In genomic region chr17:77089118-77089477, GRCh38 we compare ENCODE assay signal across 8 cellular contexts. TPM values are rescaled to one million over a fixed set of nuclear protein-coding genes. Genes with fewer than 3 reads are reported as not detected.
DNase-seq lines count a peak whose midpoint lies in the region; ATAC-seq, FAIRE-seq and TF ChIP-seq lines count a peak whose summit lies in the region.

No MANE protein-coding gene starts in this region.

- H3K4me1 Mint-ChIP-seq in Caco-2 (ENCODE audit: low read depth, unreplicated experiment) (peaks cover 13% of the 10 kb centered on the region), mesothelial cell of epicardium (peaks cover 16% of the 10 kb centered on the region)

- POLR2A ChIA-PET in Caco-2 (lab: Charles Lee): interaction anchor here (0.9 to 1.8 kb wide), 7 partner anchors 34 to 209 kb away, joined by 3 to 14 read pairs (median 4); partner anchors contain the start of gene SEC14L1

- H3K79me2 ChIP-seq in OCI-LY3 (ENCODE audit: low read length): peaks cover 60% of the 10 kb centered on the region

- intact Hi-C loops in Caco-2 (cut with micrococcal nuclease; ENCODE audit: unreplicated experiment): loop anchor here (2.0 to 5.0 kb wide), 2 partner anchors 33 to 56 kb away; no protein-coding TSS in a partner anchor

- H3K9ac ChIP-seq in OCI-LY3 (ENCODE audit: low read length): peak overlapping the region; percentile 100

- DNase-seq in Caco-2 (no peak), choroid plexus epithelial cell (ENCODE audit: low read depth) (no peak), mesothelial cell of epicardium (ENCODE audit: low spot score in 2 of 2, unreplicated experiment in 2 of 2) (no peak), 8988T (no peak), GM19239 (ENCODE audit: insufficient read length, low spot score) (no peak)

- no peak overlapping the region for H2AFZ ChIP-seq in OCI-LY3 (ENCODE audit: low read depth, low read length)

- H3K9me3 Mint-ChIP-seq in Caco-2 (ENCODE audit: unreplicated experiment) (no peaks in the 10 kb centered on the region), mesothelial cell of epicardium (no peaks in the 10 kb centered on the region)

- H3K27me3 ChIP-seq in Caco-2 (replicated peaks; ENCODE audit: control insufficient read depth, insufficient read depth, low read length): no peaks in the 10 kb centered on the region
- H3K27me3 ChIP-seq in OCI-LY3 (ENCODE audit: low read depth, low read length): no peaks in the 10 kb centered on the region

- peak overlapping the region; percentile 84 for H3K27ac ChIP-seq in OCI-LY3 (ENCODE audit: low read length)

- H3K9me3 ChIP-seq in Caco-2: no peaks in the 10 kb centered on the region
- H3K9me3 ChIP-seq in OCI-LY3 (ENCODE audit: insufficient read depth, low read length): no peaks in the 10 kb centered on the region

- BruUV-seq in Caco-2 (replicated peaks; lab: Mats Ljungman, UMichigan): TSS peak; percentile 78

- H3K36me3 Mint-ChIP-seq in Caco-2 (ENCODE audit: insufficient read depth, unreplicated experiment): peaks cover 61% of the 10 kb centered on the region
- peaks cover 12% of the 10 kb centered on the region for H3K36me3 Mint-ChIP-seq in mesothelial cell of epicardium

- H3K27ac Mint-ChIP-seq in Caco-2 (ENCODE audit: unreplicated experiment) (peak overlapping the region; percentile 98), mesothelial cell of epicardium (peak overlapping the region; percentile 97)

- H3K27me3 Mint-ChIP-seq in Caco-2 (ENCODE audit: insufficient read depth, unreplicated experiment): no peaks in the 10 kb centered on the region
- H3K27me3 Mint-ChIP-seq in mesothelial cell of epicardium (ENCODE audit: low read depth): peaks cover 13% of the 10 kb centered on the region

- H3K4me1 ChIP-seq in Caco-2 (peaks cover 8% of the 10 kb centered on the region), OCI-LY3 (ENCODE audit: low read length) (peaks cover 32% of the 10 kb centered on the region)

- no peak for FAIRE-seq in GM19239 (lab: Jason Lieb, UNC)

- TF ChIP-seq CTCF in Caco-2 (IDR thresholded peaks at IDR 0.05; ENCODE audit: insufficient read depth in 1 of 2, low read depth in 1 of 2, low read length in 1 of 2, severe bottlenecking in 1 of 2, unreplicated experiment in 1 of 2): no peak
- TF ChIP-seq CTCF in OCI-LY3 (IDR thresholded peaks at IDR 0.05; ENCODE audit: low read depth, low read length): no peak
- TF ChIP-seq CTCF in choroid plexus epithelial cell (conservative IDR thresholded peaks at IDR 0.05; ENCODE audit: low read depth, low read length): no peak
- TF ChIP-seq CTCF in mesothelial cell of epicardium (IDR thresholded peaks at IDR 0.05; ENCODE audit: unreplicated experiment): no peak

- peak overlapping the region; percentile 89 for H3K4me3 Mint-ChIP-seq in Caco-2 (ENCODE audit: unreplicated experiment)
- H3K4me3 Mint-ChIP-seq in mesothelial cell of epicardium: peak overlapping the region; percentile 93

- H3K4me3 ChIP-seq in Caco-2 (ENCODE audit: low read depth, low read length) (peak overlapping the region; percentile 84), OCI-LY3 (ENCODE audit: low read length) (peak overlapping the region; percentile 98), choroid plexus epithelial cell (ENCODE audit: low read depth, low read length) (peak overlapping the region; percentile 92)

- H4K20me1 ChIP-seq in OCI-LY3 (ENCODE audit: insufficient read depth, low read length): no peaks in the 10 kb centered on the region

- ATAC-seq in GM18867 (IDR thresholded peaks at IDR 0.05; ENCODE audit: unreplicated experiment) (no peak), HG02938 (IDR thresholded peaks at IDR 0.05; ENCODE audit: unreplicated experiment) (no peak)

- H3K36me3 ChIP-seq in Caco-2 (ENCODE audit: control insufficient read depth, insufficient read depth, low read length): peaks cover 3% of the 10 kb centered on the region; the same call in 1 of the 2 replicates
- peaks cover 33% of the 10 kb centered on the region for H3K36me3 ChIP-seq in OCI-LY3 (replicated peaks; ENCODE audit: low read depth, low read length)

- peak overlapping the region; percentile 86 for H3K4me2 ChIP-seq in OCI-LY3 (ENCODE audit: low read length)

- CTCF ChIA-PET in Caco-2 (lab: Charles Lee): interaction anchor here (0.8 to 1.9 kb wide), 16 partner anchors 10 to 341 kb away, joined by 3 to 20 read pairs (median 4); no protein-coding TSS in a partner anchor

RNA-seq across cellular contexts. Expression of gene SEC14L1, which starts 51.7 kb away (rescaled TPM):
- total RNA-seq in Caco-2 (2022): 92.0 and 96.1 TPM in 2 replicates
- total RNA-seq in mesothelial cell of epicardium: 42.6 to 47.6 TPM (median 47.0 TPM) in 3 replicates
